ENCODE assay signal across 7 cellular contexts in the genomic region with DNA sequence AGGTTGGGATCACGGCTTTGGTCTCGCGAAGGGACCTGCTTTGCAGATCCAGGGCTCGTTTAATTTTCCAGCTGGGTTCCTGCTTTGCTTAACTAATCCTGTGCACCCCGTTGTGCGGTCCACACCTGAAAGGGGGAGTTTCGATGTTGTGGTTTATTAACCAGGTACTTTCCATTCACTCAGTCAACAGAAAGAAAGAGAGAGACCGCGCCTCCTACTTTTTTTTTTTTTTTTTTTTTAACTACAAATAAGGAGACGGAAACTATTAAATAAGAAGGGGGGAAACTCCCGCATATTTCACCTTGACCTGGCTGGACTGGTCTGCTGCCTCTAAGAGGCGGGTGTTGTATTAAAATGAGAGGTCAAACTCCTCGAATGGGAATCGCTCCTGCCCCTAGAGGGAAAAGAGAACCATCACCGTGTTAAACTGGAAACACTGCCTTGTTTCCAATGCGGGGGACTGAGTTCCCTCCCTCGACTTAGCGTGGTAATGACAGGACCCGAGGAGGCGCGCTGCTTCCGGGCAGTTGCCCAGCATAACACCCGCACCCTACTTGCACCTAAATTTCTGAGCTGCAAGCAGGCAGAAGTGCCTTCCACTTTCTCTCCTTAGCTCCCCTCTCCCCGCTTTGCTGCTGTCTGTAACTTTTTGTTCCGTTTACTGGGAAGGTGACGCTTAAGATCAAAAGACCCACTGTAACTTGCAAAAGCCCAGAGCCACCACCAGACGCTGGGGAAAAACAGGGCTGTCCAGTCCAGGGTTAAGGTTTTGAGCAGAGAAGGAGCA. TPM values are rescaled to one million over a fixed set of nuclear protein-coding genes. Genes with fewer than 3 reads are reported as not detected.
DNase-seq lines count a peak whose midpoint lies in the region; ATAC-seq and TF ChIP-seq lines count a peak whose summit lies in the region.

No MANE protein-coding gene starts in this region.

- H3K9me3 ChIP-seq in Panc1 (ENCODE audit: control insufficient read depth, insufficient read depth, low read depth, low read length) (no peaks in the 10 kb centered on the region), skeletal muscle tissue (ENCODE audit: control insufficient read depth in 3 of 3, low read length in 3 of 3) (no peaks in the 10 kb centered on the region)

- intact Hi-C loops in Panc1 (cut with micrococcal nuclease; ENCODE audit: unreplicated experiment) = loop anchor here (5.0 kb wide), 1 partner anchor 258 kb away; no protein-coding TSS in a partner anchor

- H3K4me1 ChIP-seq in Panc1 (ENCODE audit: control insufficient read depth, insufficient read depth, low read length) (peaks cover 8% of the 10 kb centered on the region; the same call in 1 of the 2 replicates), skeletal muscle tissue (ENCODE audit: control insufficient read depth in 3 of 3, insufficient read depth in 3 of 3, low read length in 3 of 3) (peaks cover 7 to 27% (median 20%) of the 10 kb centered on the region in 3 donors)

- H3K9ac ChIP-seq in skeletal muscle tissue (ENCODE audit: low read depth in 1 of 3, low read length in 3 of 3) = peak overlapping the region; percentile 48 to 79 (median 64)

- peak; percentile 77 for DNase-seq in GM03348 (ENCODE audit: low spot score)
- DNase-seq in HL-60 (ENCODE audit: low read depth in 1 of 2, low spot score in 1 of 2) = peak; percentile 6 to 34
- DNase-seq in Panc1 (ENCODE audit: low read depth, low spot score) = no peak
- peak in 58 of 61 donors; percentile 7 to 88 (median 71) for DNase-seq in caudate nucleus (lab: John Stamatoyannopoulos, UW)
- peak; percentile 65 for DNase-seq in iris pigment epithelial cell (ENCODE audit: low read depth)

- no peaks in the 10 kb centered on the region; the same call in 1 of the 2 replicates for H3K36me3 ChIP-seq in Panc1 (ENCODE audit: control insufficient read depth, insufficient read depth, low read length)
- no peaks in the 10 kb centered on the region for H3K36me3 ChIP-seq in skeletal muscle tissue (ENCODE audit: control insufficient read depth in 3 of 3, insufficient read depth in 3 of 3, low read length in 3 of 3)

- POLR2A ChIA-PET in Panc1 (lab: Charles Lee) = interaction anchor here (0.7 kb wide), 1 partner anchor 58 kb away, joined by 4 read pairs; no protein-coding TSS in a partner anchor

- ATAC-seq in GM21423 (IDR thresholded peaks at IDR 0.05; ENCODE audit: unreplicated experiment) = peak; percentile 41
- peak; percentile 79 for ATAC-seq in Panc1

- TF ChIP-seq CTCF in HL-60 (IDR thresholded peaks at IDR 0.05; ENCODE audit: insufficient read depth, low read length) (no peak), Panc1 (IDR thresholded peaks at IDR 0.05) (peak; percentile 41)

- H3K27ac ChIP-seq in HL-60 (replicated peaks) (no peak overlapping the region), Panc1 (ENCODE audit: low read length) (peak overlapping the region; percentile 45; the same call in 1 of the 2 replicates), caudate nucleus (ENCODE audit: low read depth, low read length) (peak overlapping the region; percentile 93), skeletal muscle tissue (ENCODE audit: low read depth, low read length) (peak overlapping the region; percentile 52)

- peak overlapping the region; percentile 42 for H3K4me3 ChIP-seq in HL-60 (replicated peaks; ENCODE audit: insufficient read depth, low read length)
- H3K4me3 ChIP-seq in Panc1 (ENCODE audit: low read depth in 2 of 2, low read length in 2 of 2) = peak overlapping the region; percentile 64 to 76
- peak overlapping the region; percentile 74 to 80 (median 79) for H3K4me3 ChIP-seq in skeletal muscle tissue (ENCODE audit: low read length in 3 of 3)

- CTCF ChIA-PET in Panc1 (lab: Charles Lee) = interaction anchor here (0.5 to 1.4 kb wide), 2 partner anchors 18 to 574 kb away, joined by 3 read pairs; no protein-coding TSS in a partner anchor

- in situ Hi-C loops in Panc1 (cut with HindIII; ENCODE audit: low pct_unique_long_range_greater_than_20kb, low sequenced_read_pairs) = no loop called here

- BruUV-seq in Panc1 (replicated peaks; lab: Mats Ljungman, UMichigan) = no TSS peak

- H3K27me3 ChIP-seq in HL-60 (ENCODE audit: insufficient read depth, poor library complexity, severe bottlenecking) (peaks cover 25% of the 10 kb centered on the region), Panc1 (ENCODE audit: control insufficient read depth, insufficient read depth, low read length) (peaks cover 19% of the 10 kb centered on the region), skeletal muscle tissue (ENCODE audit: control insufficient read depth in 3 of 3, insufficient read depth in 3 of 3, low read length in 3 of 3) (peaks cover 7 to 16% (median 13%) of the 10 kb centered on the region in 3 donors)

RNA-seq across cellular contexts. Expression of a gene that starts 1.1 kb away (rescaled TPM):
- total RNA-seq in Panc1 (2021; ENCODE audit: unreplicated experiment) = 4.9 TPM
- 0.63 TPM for polyA plus RNA-seq in Panc1 (2012; ENCODE audit: insufficient read length)
- 12.5 TPM for total RNA-seq in skeletal muscle tissue
